ENCODE assay signal across 1 cellular context in the genomic region with DNA sequence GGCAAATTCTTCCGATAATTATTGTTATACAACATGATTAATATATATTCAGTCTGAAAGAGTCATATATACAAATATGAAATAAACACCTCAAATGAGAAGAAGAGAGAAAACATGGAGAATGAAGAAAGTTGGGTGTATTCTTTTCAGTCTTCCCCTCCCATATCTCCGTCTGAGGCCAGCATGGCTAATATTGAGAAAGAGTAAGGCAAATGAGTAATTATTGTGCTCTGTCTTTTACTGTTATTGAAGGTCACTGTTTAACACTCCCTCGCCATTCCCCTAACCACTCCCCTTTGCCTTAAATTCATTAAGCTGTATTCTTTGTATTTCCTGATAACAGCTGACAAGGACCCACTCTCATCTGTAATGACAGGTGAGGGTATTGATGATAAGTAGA.
TF ChIP-seq lines count a peak whose summit lies in the region.

No MANE protein-coding gene starts in this region.

TF ChIP-seq in SK-N-SH treated with all-trans-retinoic acid at 6 μM for 48 hours, 23 proteins besides CTCF, POLR2A, EP300 and RAD21 (continued from another document):
- TF ChIP-seq, protein P1, sequence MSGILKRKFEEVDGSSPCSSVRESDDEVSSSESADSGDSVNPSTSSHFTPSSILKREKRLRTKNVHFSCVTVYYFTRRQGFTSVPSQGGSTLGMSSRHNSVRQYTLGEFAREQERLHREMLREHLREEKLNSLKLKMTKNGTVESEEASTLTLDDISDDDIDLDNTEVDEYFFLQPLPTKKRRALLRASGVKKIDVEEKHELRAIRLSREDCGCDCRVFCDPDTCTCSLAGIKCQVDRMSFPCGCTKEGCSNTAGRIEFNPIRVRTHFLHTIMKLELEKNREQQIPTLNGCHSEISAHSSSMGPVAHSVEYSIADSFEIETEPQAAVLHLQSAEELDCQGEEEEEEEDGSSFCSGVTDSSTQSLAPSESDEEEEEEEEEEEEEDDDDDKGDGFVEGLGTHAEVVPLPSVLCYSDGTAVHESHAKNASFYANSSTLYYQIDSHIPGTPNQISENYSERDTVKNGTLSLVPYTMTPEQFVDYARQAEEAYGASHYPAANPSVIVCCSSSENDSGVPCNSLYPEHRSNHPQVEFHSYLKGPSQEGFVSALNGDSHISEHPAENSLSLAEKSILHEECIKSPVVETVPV (CRISPR knock-in tag; IDR thresholded peaks at IDR 0.05) = no peak
- TF ChIP-seq, protein P2, sequence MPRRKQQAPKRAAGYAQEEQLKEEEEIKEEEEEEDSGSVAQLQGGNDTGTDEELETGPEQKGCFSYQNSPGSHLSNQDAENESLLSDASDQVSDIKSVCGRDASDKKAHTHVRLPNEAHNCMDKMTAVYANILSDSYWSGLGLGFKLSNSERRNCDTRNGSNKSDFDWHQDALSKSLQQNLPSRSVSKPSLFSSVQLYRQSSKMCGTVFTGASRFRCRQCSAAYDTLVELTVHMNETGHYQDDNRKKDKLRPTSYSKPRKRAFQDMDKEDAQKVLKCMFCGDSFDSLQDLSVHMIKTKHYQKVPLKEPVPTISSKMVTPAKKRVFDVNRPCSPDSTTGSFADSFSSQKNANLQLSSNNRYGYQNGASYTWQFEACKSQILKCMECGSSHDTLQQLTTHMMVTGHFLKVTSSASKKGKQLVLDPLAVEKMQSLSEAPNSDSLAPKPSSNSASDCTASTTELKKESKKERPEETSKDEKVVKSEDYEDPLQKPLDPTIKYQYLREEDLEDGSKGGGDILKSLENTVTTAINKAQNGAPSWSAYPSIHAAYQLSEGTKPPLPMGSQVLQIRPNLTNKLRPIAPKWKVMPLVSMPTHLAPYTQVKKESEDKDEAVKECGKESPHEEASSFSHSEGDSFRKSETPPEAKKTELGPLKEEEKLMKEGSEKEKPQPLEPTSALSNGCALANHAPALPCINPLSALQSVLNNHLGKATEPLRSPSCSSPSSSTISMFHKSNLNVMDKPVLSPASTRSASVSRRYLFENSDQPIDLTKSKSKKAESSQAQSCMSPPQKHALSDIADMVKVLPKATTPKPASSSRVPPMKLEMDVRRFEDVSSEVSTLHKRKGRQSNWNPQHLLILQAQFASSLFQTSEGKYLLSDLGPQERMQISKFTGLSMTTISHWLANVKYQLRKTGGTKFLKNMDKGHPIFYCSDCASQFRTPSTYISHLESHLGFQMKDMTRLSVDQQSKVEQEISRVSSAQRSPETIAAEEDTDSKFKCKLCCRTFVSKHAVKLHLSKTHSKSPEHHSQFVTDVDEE (CRISPR knock-in tag; IDR thresholded peaks at IDR 0.05) = no peak
- TF ChIP-seq, protein P3, sequence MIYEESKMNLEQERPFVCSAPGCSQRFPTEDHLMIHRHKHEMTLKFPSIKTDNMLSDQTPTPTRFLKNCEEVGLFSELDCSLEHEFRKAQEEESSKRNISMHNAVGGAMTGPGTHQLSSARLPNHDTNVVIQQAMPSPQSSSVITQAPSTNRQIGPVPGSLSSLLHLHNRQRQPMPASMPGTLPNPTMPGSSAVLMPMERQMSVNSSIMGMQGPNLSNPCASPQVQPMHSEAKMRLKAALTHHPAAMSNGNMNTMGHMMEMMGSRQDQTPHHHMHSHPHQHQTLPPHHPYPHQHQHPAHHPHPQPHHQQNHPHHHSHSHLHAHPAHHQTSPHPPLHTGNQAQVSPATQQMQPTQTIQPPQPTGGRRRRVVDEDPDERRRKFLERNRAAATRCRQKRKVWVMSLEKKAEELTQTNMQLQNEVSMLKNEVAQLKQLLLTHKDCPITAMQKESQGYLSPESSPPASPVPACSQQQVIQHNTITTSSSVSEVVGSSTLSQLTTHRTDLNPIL (CRISPR knock-in tag; IDR thresholded peaks at IDR 0.05; ENCODE audit: low read depth) = no peak
- TF ChIP-seq ISL1 (CRISPR knock-in tag; IDR thresholded peaks at IDR 0.05) = no peak
- TF ChIP-seq ESRRG (CRISPR knock-in tag; IDR thresholded peaks at IDR 0.05) = no peak
